ENCODE assay signal across 2 cellular contexts in genomic region chr2:153971914-153972313, GRCh38.
TF ChIP-seq lines count a peak whose summit lies in the region.

No MANE protein-coding gene starts in this region.

TF ChIP-seq in HCT116, 20 proteins besides CTCF, POLR2A, EP300 and RAD21 (continued from another document):
- TF ChIP-seq ZBTB33 (IDR thresholded peaks at IDR 0.05; ENCODE audit: extremely low read depth, insufficient replicate concordance, low read length) (no peak), ELF1 (IDR thresholded peaks at IDR 0.05; ENCODE audit: borderline replicate concordance, low read depth) (no peak), CEBPB (IDR thresholded peaks at IDR 0.05; ENCODE audit: low read depth) (no peak), EZH2 (IDR thresholded peaks at IDR 0.05) (no peak), EZH2phosphoT487 (IDR thresholded peaks at IDR 0.05; ENCODE audit: borderline replicate concordance) (no peak), REST (IDR thresholded peaks at IDR 0.05; ENCODE audit: low read depth) (no peak)

TF ChIP-seq in WTC11, 78 proteins besides CTCF, POLR2A, EP300 and RAD21 (continued from another document):
- no peak for TF ChIP-seq NFATC4 (CRISPR knock-in tag; IDR thresholded peaks at IDR 0.05)
- TF ChIP-seq ATF3 (CRISPR knock-in tag; conservative IDR thresholded peaks at IDR 0.05), result no peak
- TF ChIP-seq NR1H2 (CRISPR knock-in tag; IDR thresholded peaks at IDR 0.05), result no peak
- no peak for TF ChIP-seq EMX1 (CRISPR knock-in tag; IDR thresholded peaks at IDR 0.05)
